In the genomic region with DNA sequence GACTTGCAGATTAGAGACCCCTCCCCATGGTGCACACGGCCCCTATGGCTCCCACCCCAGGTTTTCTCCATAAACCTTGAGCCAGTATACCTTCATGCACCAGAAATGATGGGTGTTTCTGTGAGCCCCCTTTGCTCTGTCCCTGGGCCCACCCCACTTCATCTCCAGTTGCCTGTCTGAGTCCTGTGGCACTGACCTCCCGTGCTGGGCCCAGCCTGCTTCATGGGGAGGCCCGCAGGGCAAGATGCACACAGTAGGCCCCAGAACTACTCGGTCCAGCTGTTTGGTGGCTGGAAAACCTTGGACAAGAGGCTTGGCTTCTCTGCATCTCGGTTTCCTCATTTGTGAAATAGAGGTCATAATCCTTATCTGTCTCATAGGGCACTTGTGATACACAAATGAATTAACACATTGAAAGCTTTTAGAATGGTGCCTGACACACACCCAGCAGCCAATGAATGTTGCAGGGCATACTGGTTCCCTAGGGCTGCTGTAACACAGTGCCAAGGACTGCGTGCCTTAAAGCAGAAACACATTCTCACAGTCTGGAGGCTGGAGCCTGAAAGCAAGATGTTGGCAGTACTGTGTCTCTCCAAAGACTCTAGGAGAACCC, we compare ENCODE assay signal across 20 cellular contexts. TPM values are rescaled to one million over a fixed set of nuclear protein-coding genes. Genes with fewer than 3 reads are reported as not detected.
A peak's percentile ranks its signal among the peaks of the same experiment; 100 is the strongest.
DNase-seq lines count a peak whose midpoint lies in the region; ATAC-seq, FAIRE-seq and TF ChIP-seq lines count a peak whose summit lies in the region.
"Had no signal": no experiment of that assay in that cellular context is flagged by ENCODE, and none has a peak within 500 bp of the region (broad histone marks: within the 10 kb centered on the region; RNA-seq: fewer than 3 reads in every experiment).

No MANE protein-coding gene starts in this region.

- H3K27ac ChIP-seq in WERI-Rb-1 (peak overlapping the region; percentile 90), kidney (ENCODE audit: low read depth in 2 of 2, low read length in 2 of 2) (no peak overlapping the region), pancreas (peak overlapping the region; percentile 51 to 88 (median 78))
- H3K27ac ChIP-seq: KMS-11 had no signal

- no peak for TF ChIP-seq CTCF in WERI-Rb-1 (IDR thresholded peaks at IDR 0.05; ENCODE audit: low read depth, low read length)
- TF ChIP-seq CTCF in kidney (IDR thresholded peaks at IDR 0.05; ENCODE audit: borderline replicate concordance, extremely low read depth, insufficient read depth), result no peak
- TF ChIP-seq CTCF in pancreas (IDR thresholded peaks at IDR 0.05), result no peak

- peaks cover 9 to 30% of the 10 kb centered on the region in 2 donors for H3K4me1 ChIP-seq in kidney (ENCODE audit: control insufficient read depth in 1 of 2, insufficient read depth in 1 of 2, low read depth in 1 of 2, low read length in 2 of 2)
- H3K4me1 ChIP-seq in pancreas, result peaks cover 63 to 74% (median 67%) of the 10 kb centered on the region in 3 donors

- H3K9me3 ChIP-seq in WERI-Rb-1 (ENCODE audit: severe bottlenecking) (peaks cover 4% of the 10 kb centered on the region), kidney (ENCODE audit: control insufficient read depth in 1 of 2, low read length in 2 of 2) (peaks cover 0 to 5% of the 10 kb centered on the region in 2 donors), pancreas (no peaks in the 10 kb centered on the region)
- H3K9me3 ChIP-seq: BE2C had no signal

- H3K27me3 ChIP-seq in WERI-Rb-1 (ENCODE audit: insufficient read depth, low read depth, severe bottlenecking), result no peaks in the 10 kb centered on the region
- H3K27me3 ChIP-seq in pancreas, result no peaks in the 10 kb centered on the region
- H3K27me3 ChIP-seq: BE2C had no signal

- DNase-seq in WERI-Rb-1 (no peak), kidney (peak; percentile 54), pancreas (no peak), globus pallidus (ENCODE audit: low spot score) (no peak), NCI-H1694 treated with DMSO at 0.1 percent for 48 hours (lab: John Stamatoyannopoulos, UW) (no peak)
- DNase-seq: BE2C; CD4-positive, alpha-beta memory T cell; DND-41; HFFc6; NCI-H1436; NCI-H2029 treated with DMSO at 0.1 percent for 48 hours; NCI-H510A treated with DMSO at 0.1 percent for 48 hours; NCI-H82; SHP77 treated with DMSO at 0.1 percent for 48 hours had no signal

- ATAC-seq in pancreas (no peak), GM19351 (IDR thresholded peaks at IDR 0.05; ENCODE audit: unreplicated experiment) (no peak), GM21360 (IDR thresholded peaks at IDR 0.05; ENCODE audit: unreplicated experiment) (no peak)

- FAIRE-seq in kidney (lab: Jason Lieb, UNC), result no peak
- no peak for FAIRE-seq in pancreas (lab: Jason Lieb, UNC)
- FAIRE-seq: G401.6, H54, RCC 7860 had no signal

- intact Hi-C loops in kidney (cut with DNase I), result no loop called here
- intact Hi-C loops in pancreas (cut with DNase I), result no loop called here

- H3K4me3 ChIP-seq in WERI-Rb-1 (ENCODE audit: low read depth, low read length), result no peak overlapping the region
- no peak overlapping the region for H3K4me3 ChIP-seq in kidney (ENCODE audit: low read length in 2 of 2)
- H3K4me3 ChIP-seq in pancreas, result no peak overlapping the region

- peaks cover 44% of the 10 kb centered on the region for H3K36me3 ChIP-seq in WERI-Rb-1
- no peaks in the 10 kb centered on the region for H3K36me3 ChIP-seq in kidney (ENCODE audit: control insufficient read depth in 1 of 2, insufficient read depth in 2 of 2, low read length in 2 of 2)
- H3K36me3 ChIP-seq in pancreas, result no peaks in the 10 kb centered on the region
- H3K36me3 ChIP-seq: BE2C had no signal

- WGBS in pancreas, 2 donors, result 44 to 58% methylated on average over 6 of the region's 6 CpGs

- no peak overlapping the region for H3K9ac ChIP-seq in kidney (ENCODE audit: low read length in 2 of 2)
- H3K9ac ChIP-seq: KMS-11 had no signal

RNA-seq across cellular contexts. Expression of a gene that starts 58.4 kb away (rescaled TPM):
- total RNA-seq in kidney (52.9 TPM), pancreas (10 to 100 TPM; 61.6 to 99.7 (median 64.0) TPM)
- polyA plus RNA-seq in kidney (ENCODE audit: insufficient read depth, low read depth, low replicate concordance) (20.0 TPM), pancreas (10 to 100 TPM; 20.5 to 22.1 TPM)
- polyA plus RNA-seq: CD4-positive, alpha-beta memory T cell had no signal

Comparison
In these comparisons a context has a peak if more than half of its experiments do, and no peak if none do; other contexts are left out.
1. H3K27ac ChIP-seq: peak in WERI-Rb-1 (single experiment) and pancreas (4 of 4); none in kidney (0 of 2).